7 cellular contexts compared by ENCODE assay signal in the genomic region with DNA sequence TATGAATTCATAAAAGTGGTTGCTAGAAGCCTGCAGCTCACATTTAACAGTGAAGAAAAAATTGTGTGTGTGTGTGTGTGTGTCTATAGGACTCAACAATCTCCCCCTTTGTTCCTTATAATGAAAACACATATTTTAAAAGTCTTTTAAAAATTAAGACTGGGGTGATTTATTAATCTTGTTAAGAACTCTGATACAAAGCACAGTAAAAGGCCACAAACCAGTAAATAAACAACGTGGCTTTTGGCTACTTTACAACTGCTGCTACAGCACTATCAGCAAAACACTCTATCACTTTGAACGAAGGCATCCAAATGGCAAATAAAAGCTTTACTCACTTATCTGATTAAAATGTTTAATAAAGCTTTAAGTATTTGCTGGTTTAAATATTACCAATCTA. TPM values are rescaled to one million over a fixed set of nuclear protein-coding genes. Genes with fewer than 3 reads are reported as not detected.
A peak's percentile ranks its signal among the peaks of the same experiment; 100 is the strongest.
DNase-seq lines count a peak whose midpoint lies in the region; ATAC-seq and TF ChIP-seq lines count a peak whose summit lies in the region.

No MANE protein-coding gene starts in this region.

- H3K36me3 Mint-ChIP-seq in HFFc6 (ENCODE audit: low read depth) = peaks cover 16% of the 10 kb centered on the region
- peaks cover 23% of the 10 kb centered on the region for H3K36me3 Mint-ChIP-seq in stimulated activated memory B cell treated with anti-CD40 and anti-IgM and Interleukin-4, amounts not matched to agents 10 μg/mL and 1 μg/mL and 100 μg/mL, for 72 hours

- TF ChIP-seq CTCF in HFFc6 (IDR thresholded peaks at IDR 0.05) (no peak), VCaP (conservative IDR thresholded peaks at IDR 0.05) (no peak)

- H3K4me3 ChIP-seq in iPS-15b (ENCODE audit: low read depth, low read length) = peak overlapping the region; percentile 96

- peaks cover 20% of the 10 kb centered on the region for H3K4me1 Mint-ChIP-seq in HFFc6 (ENCODE audit: low read depth)
- peaks cover 35% of the 10 kb centered on the region for H3K4me1 Mint-ChIP-seq in stimulated activated memory B cell treated with anti-CD40 and anti-IgM and Interleukin-4, amounts not matched to agents 10 μg/mL and 1 μg/mL and 100 μg/mL, for 72 hours

- H3K27me3 Mint-ChIP-seq in HFFc6 (ENCODE audit: insufficient read depth) = peaks cover 6% of the 10 kb centered on the region; the same call in 1 of the 2 replicates
- H3K27me3 Mint-ChIP-seq in stimulated activated memory B cell treated with anti-CD40 and anti-IgM and Interleukin-4, amounts not matched to agents 10 μg/mL and 1 μg/mL and 100 μg/mL, for 72 hours = no peaks in the 10 kb centered on the region

- no peaks in the 10 kb centered on the region for H3K9me3 ChIP-seq in iPS-15b (ENCODE audit: control insufficient read depth, insufficient read depth, low read length)

- no peaks in the 10 kb centered on the region for H3K27me3 ChIP-seq in iPS-15b (ENCODE audit: control insufficient read depth, insufficient read depth, low read length)

- no peaks in the 10 kb centered on the region for H3K9me3 Mint-ChIP-seq in HFFc6
- H3K9me3 Mint-ChIP-seq in stimulated activated memory B cell treated with anti-CD40 and anti-IgM and Interleukin-4, amounts not matched to agents 10 μg/mL and 1 μg/mL and 100 μg/mL, for 72 hours = no peaks in the 10 kb centered on the region

- peak overlapping the region; percentile 98 for H3K27ac Mint-ChIP-seq in HFFc6
- peak overlapping the region; percentile 91 for H3K27ac Mint-ChIP-seq in stimulated activated memory B cell treated with anti-CD40 and anti-IgM and Interleukin-4, amounts not matched to agents 10 μg/mL and 1 μg/mL and 100 μg/mL, for 72 hours

- H3K4me1 ChIP-seq in iPS-15b (ENCODE audit: control insufficient read depth, insufficient read depth, low read length) = peaks cover 6% of the 10 kb centered on the region

- no peak for ATAC-seq in stimulated activated memory B cell treated with anti-CD40 and anti-IgM and Interleukin-4, amounts not matched to agents 10 μg/mL and 1 μg/mL and 100 μg/mL, for 72 hours
- no peak for ATAC-seq in GM19463 (IDR thresholded peaks at IDR 0.05; ENCODE audit: unreplicated experiment)
- ATAC-seq in GM18505 (IDR thresholded peaks at IDR 0.05; ENCODE audit: unreplicated experiment) = no peak
- ATAC-seq in HG02981 (IDR thresholded peaks at IDR 0.05; ENCODE audit: unreplicated experiment) = no peak

- H3K4me3 Mint-ChIP-seq in HFFc6 = peak overlapping the region; percentile 96
- peak overlapping the region; percentile 89 for H3K4me3 Mint-ChIP-seq in stimulated activated memory B cell treated with anti-CD40 and anti-IgM and Interleukin-4, amounts not matched to agents 10 μg/mL and 1 μg/mL and 100 μg/mL, for 72 hours

- no peak for TF ChIP-seq POLR2A in GM18505 (IDR thresholded peaks at IDR 0.05; ENCODE audit: borderline replicate concordance, extremely low read depth, insufficient read depth, insufficient read length)

- peak overlapping the region; percentile 97 for H3K27ac ChIP-seq in VCaP

- H3K9ac ChIP-seq in iPS-15b (ENCODE audit: low read depth, low read length) = peak overlapping the region; percentile 38

- peaks cover 5% of the 10 kb centered on the region for H3K36me3 ChIP-seq in iPS-15b (ENCODE audit: control insufficient read depth, insufficient read depth, low read length)

- DNase-seq in HFFc6 = no peak

RNA-seq across cellular contexts. Expression of a gene that starts 0.6 kb away (rescaled TPM):
- total RNA-seq in HFFc6 (2021; fragmentation: NEBNext Ultra II Directional; extraction: Animal tissue kit (Norgen Biotek cat#: 25700)) = 1 to 10 TPM; 4.6 to 6.2 (median 5.4) TPM
